ENCODE assay signal across 24 cellular contexts in genomic region chr2:237815637-237816036, GRCh38. TPM values are rescaled to one million over a fixed set of nuclear protein-coding genes. Genes with fewer than 3 reads are reported as not detected.
"Had no signal": no experiment of that assay in that cellular context is flagged by ENCODE, and none has a peak within 500 bp of the region (broad histone marks: within the 10 kb centered on the region; RNA-seq: fewer than 3 reads in every experiment).

No MANE protein-coding gene starts in this region.

- ATAC-seq: left lung; naive thymus-derived CD4-positive, alpha-beta T cell; right lobe of liver; WTC11 had no signal

- H3K4me3 Mint-ChIP-seq: activated naive CD4-positive, alpha-beta T cell treated with anti-CD3 and anti-CD28 coated beads, Interleukin-2, amount 10 ng/mL, durations not matched to agents 7 days and 5 days; immature natural killer cell; naive thymus-derived CD4-positive, alpha-beta T cell; neural crest cell; WTC11 had no signal

- DNase-seq: activated CD4-positive, alpha-beta T cell treated with anti-CD3 and anti-CD28 coated beads for 48 hours; activated CD8-positive, alpha-beta memory T cell treated with anti-CD3 and anti-CD28 coated beads for 24 hours; activated naive CD4-positive, alpha-beta T cell treated with anti-CD3 and anti-CD28 coated beads, Interleukin-2, amount 10 ng/mL, durations not matched to agents 7 days and 5 days; adrenal gland; central memory CD4-positive, alpha-beta T cell; effector memory CD4-positive, alpha-beta T cell; glutamatergic neuron; immature natural killer cell; kidney glomerular epithelial cell; left lung; posterior cingulate gyrus; right lobe of liver; stimulated activated CD4-positive, alpha-beta T cell treated with anti-CD3 and anti-CD28 coated beads, Interleukin-1b, Interleukin-23, amount 100 ng/mL, for 48 hours; T1000; testis; trophoblast cell; uterus had no signal

- H3K36me3 Mint-ChIP-seq: activated naive CD4-positive, alpha-beta T cell treated with anti-CD3 and anti-CD28 coated beads, Interleukin-2, amount 10 ng/mL, durations not matched to agents 7 days and 5 days; WTC11 had no signal

- H3K4me1 Mint-ChIP-seq: immature natural killer cell, neural crest cell, WTC11 had no signal

- H3K4me3 ChIP-seq: adrenal gland, hepatocyte, left lung, right lobe of liver, skin epidermis, testis, uterus had no signal

- H3K9me3 Mint-ChIP-seq: activated naive CD4-positive, alpha-beta T cell treated with anti-CD3 and anti-CD28 coated beads, Interleukin-2, amount 10 ng/mL, durations not matched to agents 7 days and 5 days; immature natural killer cell; neural crest cell; WTC11 had no signal

- H3K27ac Mint-ChIP-seq: activated naive CD4-positive, alpha-beta T cell treated with anti-CD3 and anti-CD28 coated beads, Interleukin-2, amount 10 ng/mL, durations not matched to agents 7 days and 5 days; immature natural killer cell; naive thymus-derived CD4-positive, alpha-beta T cell; WTC11 had no signal

RNA-seq across cellular contexts. Expression of gene RAMP1, which starts 43.8 kb away (rescaled TPM):
- total RNA-seq: dermis microvascular lymphatic vessel endothelial cell, lung microvascular endothelial cell had no signal
